Comparison of ENCODE assay signal across 1 cellular context in the genomic region with DNA sequence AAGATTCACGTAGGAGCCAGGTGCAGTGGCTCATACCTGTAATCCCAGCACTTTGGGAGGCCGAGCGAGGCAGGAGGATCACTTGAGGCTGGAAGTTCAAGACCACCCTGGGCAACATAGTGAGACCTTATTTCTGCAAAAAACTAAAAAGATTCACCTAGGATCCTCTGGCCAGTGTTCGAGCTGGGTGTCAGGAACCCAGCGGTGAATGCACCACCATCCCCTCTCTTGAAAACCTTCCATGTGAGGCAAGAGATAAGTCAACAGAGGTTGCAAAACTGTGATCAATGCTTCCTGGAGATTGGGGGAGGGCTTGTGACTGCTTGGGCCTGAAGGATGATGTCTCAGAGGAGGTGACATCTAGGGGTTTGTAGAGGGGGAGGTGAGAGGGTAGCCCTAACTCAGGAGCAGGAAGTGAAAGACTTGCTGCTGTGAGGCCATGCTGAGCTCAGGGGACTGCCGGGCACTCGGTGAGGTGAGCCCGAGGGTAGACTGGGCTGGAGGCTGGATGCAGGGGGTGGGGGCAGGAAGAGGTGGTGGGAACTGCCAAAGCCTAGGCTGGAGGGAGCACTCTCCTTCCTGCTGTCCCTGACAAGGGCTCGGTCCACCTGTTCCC.
TF ChIP-seq lines count a peak whose summit lies in the region.

No MANE protein-coding gene starts in this region.

TF ChIP-seq in HepG2, 621 proteins besides CTCF, POLR2A, EP300 and RAD21 (continued from another document and continues in another):
- TF ChIP-seq, protein P1, sequence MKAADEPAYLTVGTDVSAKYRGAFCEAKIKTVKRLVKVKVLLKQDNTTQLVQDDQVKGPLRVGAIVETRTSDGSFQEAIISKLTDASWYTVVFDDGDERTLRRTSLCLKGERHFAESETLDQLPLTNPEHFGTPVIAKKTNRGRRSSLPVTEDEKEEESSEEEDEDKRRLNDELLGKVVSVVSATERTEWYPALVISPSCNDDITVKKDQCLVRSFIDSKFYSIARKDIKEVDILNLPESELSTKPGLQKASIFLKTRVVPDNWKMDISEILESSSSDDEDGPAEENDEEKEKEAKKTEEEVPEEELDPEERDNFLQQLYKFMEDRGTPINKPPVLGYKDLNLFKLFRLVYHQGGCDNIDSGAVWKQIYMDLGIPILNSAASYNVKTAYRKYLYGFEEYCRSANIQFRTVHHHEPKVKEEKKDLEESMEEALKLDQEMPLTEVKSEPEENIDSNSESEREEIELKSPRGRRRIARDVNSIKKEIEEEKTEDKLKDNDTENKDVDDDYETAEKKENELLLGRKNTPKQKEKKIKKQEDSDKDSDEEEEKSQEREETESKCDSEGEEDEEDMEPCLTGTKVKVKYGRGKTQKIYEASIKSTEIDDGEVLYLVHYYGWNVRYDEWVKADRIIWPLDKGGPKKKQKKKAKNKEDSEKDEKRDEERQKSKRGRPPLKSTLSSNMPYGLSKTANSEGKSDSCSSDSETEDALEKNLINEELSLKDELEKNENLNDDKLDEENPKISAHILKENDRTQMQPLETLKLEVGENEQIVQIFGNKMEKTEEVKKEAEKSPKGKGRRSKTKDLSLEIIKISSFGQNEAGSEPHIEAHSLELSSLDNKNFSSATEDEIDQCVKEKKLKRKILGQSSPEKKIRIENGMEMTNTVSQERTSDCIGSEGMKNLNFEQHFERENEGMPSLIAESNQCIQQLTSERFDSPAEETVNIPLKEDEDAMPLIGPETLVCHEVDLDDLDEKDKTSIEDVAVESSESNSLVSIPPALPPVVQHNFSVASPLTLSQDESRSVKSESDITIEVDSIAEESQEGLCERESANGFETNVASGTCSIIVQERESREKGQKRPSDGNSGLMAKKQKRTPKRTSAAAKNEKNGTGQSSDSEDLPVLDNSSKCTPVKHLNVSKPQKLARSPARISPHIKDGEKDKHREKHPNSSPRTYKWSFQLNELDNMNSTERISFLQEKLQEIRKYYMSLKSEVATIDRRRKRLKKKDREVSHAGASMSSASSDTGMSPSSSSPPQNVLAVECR (CRISPR knock-in tag; IDR thresholded peaks at IDR 0.05; ENCODE audit: borderline replicate concordance): peak; percentile 91
- no peak for TF ChIP-seq ZBTB10 (CRISPR knock-in tag; IDR thresholded peaks at IDR 0.05; ENCODE audit: borderline replicate concordance)
- TF ChIP-seq ZBTB42 (CRISPR knock-in tag; IDR thresholded peaks at IDR 0.05): no peak
- TF ChIP-seq ZMAT3 (CRISPR knock-in tag; conservative IDR thresholded peaks at IDR 0.05): no peak
- no peak for TF ChIP-seq CC2D1A (CRISPR knock-in tag; IDR thresholded peaks at IDR 0.05)
- TF ChIP-seq XRCC5 (optimal IDR thresholded peaks at IDR 0.05; ENCODE audit: low read length): no peak
- peak; percentile 77 for TF ChIP-seq ELF1 (CRISPR knock-in tag; IDR thresholded peaks at IDR 0.05)
- no peak for TF ChIP-seq KMT2B (CRISPR knock-in tag; IDR thresholded peaks at IDR 0.05)
- TF ChIP-seq, protein P2, sequence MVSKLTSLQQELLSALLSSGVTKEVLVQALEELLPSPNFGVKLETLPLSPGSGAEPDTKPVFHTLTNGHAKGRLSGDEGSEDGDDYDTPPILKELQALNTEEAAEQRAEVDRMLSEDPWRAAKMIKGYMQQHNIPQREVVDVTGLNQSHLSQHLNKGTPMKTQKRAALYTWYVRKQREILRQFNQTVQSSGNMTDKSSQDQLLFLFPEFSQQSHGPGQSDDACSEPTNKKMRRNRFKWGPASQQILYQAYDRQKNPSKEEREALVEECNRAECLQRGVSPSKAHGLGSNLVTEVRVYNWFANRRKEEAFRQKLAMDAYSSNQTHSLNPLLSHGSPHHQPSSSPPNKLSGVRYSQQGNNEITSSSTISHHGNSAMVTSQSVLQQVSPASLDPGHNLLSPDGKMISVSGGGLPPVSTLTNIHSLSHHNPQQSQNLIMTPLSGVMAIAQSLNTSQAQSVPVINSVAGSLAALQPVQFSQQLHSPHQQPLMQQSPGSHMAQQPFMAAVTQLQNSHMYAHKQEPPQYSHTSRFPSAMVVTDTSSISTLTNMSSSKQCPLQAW (CRISPR knock-in tag; IDR thresholded peaks at IDR 0.05): 0 out of 2 replicates have a peak, but pooled peaks have one; percentile 44
- no peak for TF ChIP-seq AGO2 (optimal IDR thresholded peaks at IDR 0.05; ENCODE audit: low read depth, low read length)
- TF ChIP-seq KLF13 (CRISPR knock-in tag; IDR thresholded peaks at IDR 0.05): no peak
- no peak for TF ChIP-seq ARHGAP35 (CRISPR knock-in tag; IDR thresholded peaks at IDR 0.05; ENCODE audit: borderline replicate concordance)
- TF ChIP-seq, protein P3, sequence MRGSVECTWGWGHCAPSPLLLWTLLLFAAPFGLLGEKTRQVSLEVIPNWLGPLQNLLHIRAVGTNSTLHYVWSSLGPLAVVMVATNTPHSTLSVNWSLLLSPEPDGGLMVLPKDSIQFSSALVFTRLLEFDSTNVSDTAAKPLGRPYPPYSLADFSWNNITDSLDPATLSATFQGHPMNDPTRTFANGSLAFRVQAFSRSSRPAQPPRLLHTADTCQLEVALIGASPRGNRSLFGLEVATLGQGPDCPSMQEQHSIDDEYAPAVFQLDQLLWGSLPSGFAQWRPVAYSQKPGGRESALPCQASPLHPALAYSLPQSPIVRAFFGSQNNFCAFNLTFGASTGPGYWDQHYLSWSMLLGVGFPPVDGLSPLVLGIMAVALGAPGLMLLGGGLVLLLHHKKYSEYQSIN (CRISPR knock-in tag; IDR thresholded peaks at IDR 0.05; ENCODE audit: borderline replicate concordance): no peak
- no peak for TF ChIP-seq NFE2L2 (IDR thresholded peaks at IDR 0.05; ENCODE audit: low read length)
- TF ChIP-seq AKAP8 (CRISPR knock-in tag; IDR thresholded peaks at IDR 0.05): no peak
- no peak for TF ChIP-seq ZSCAN21 (CRISPR knock-in tag; IDR thresholded peaks at IDR 0.05; ENCODE audit: borderline replicate concordance)
- TF ChIP-seq PHF21A (CRISPR knock-in tag; IDR thresholded peaks at IDR 0.05): peak; percentile 86
- peak; percentile 96; the same call in 1 of the 2 replicates for TF ChIP-seq ZBTB7A (CRISPR knock-in tag; IDR thresholded peaks at IDR 0.05)
- peak; percentile 96 for TF ChIP-seq SNAPC2 (CRISPR knock-in tag; IDR thresholded peaks at IDR 0.05)
- TF ChIP-seq FOSL2 (CRISPR knock-in tag; IDR thresholded peaks at IDR 0.05): peak; percentile 86
- TF ChIP-seq PRMT3 (CRISPR knock-in tag; IDR thresholded peaks at IDR 0.05; ENCODE audit: borderline replicate concordance, low read depth): no peak
- TF ChIP-seq, protein P4, sequence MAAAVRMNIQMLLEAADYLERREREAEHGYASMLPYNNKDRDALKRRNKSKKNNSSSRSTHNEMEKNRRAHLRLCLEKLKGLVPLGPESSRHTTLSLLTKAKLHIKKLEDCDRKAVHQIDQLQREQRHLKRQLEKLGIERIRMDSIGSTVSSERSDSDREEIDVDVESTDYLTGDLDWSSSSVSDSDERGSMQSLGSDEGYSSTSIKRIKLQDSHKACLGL (CRISPR knock-in tag; IDR thresholded peaks at IDR 0.05): no peak
- no peak; the same call in 1 of the 2 replicates for TF ChIP-seq JDP2 (CRISPR knock-in tag; IDR thresholded peaks at IDR 0.05; ENCODE audit: borderline replicate concordance)
- peak; percentile 93; the same call in 1 of the 2 replicates for TF ChIP-seq KDM1A (CRISPR knock-in tag; IDR thresholded peaks at IDR 0.05)
- no peak for TF ChIP-seq ZNF232 (CRISPR knock-in tag; IDR thresholded peaks at IDR 0.05; ENCODE audit: borderline replicate concordance)
- no peak for TF ChIP-seq ZNF430 (CRISPR knock-in tag; IDR thresholded peaks at IDR 0.05)
- TF ChIP-seq CBX5 (CRISPR knock-in tag; IDR thresholded peaks at IDR 0.05; ENCODE audit: borderline replicate concordance): peak; percentile 91
- peak; percentile 85; the same call in 1 of the 2 replicates for TF ChIP-seq KDM3A (CRISPR knock-in tag; IDR thresholded peaks at IDR 0.05; ENCODE audit: low read depth)
- TF ChIP-seq ZNF225 (CRISPR knock-in tag; IDR thresholded peaks at IDR 0.05): no peak
- TF ChIP-seq ZSCAN29 (CRISPR knock-in tag; conservative IDR thresholded peaks at IDR 0.05): 0 out of 2 replicates have a peak, but pooled peaks have one; percentile 61
- peak; percentile 26; the same call in 1 of the 2 replicates for TF ChIP-seq STAG1 (CRISPR knock-in tag; IDR thresholded peaks at IDR 0.05)
- TF ChIP-seq NFE2L1 (CRISPR knock-in tag; IDR thresholded peaks at IDR 0.05; ENCODE audit: borderline replicate concordance): 0 out of 2 replicates have a peak, but pooled peaks have one; percentile 13
- TF ChIP-seq HOXA7 (CRISPR knock-in tag; IDR thresholded peaks at IDR 0.05): no peak
- peak; percentile 95 for TF ChIP-seq HBP1 (CRISPR knock-in tag; IDR thresholded peaks at IDR 0.05; ENCODE audit: low read depth)
- TF ChIP-seq THAP8 (CRISPR knock-in tag; IDR thresholded peaks at IDR 0.05; ENCODE audit: borderline replicate concordance): no peak
- no peak for TF ChIP-seq ZNF143 (CRISPR knock-in tag; IDR thresholded peaks at IDR 0.05)
- TF ChIP-seq NFYC (CRISPR knock-in tag; IDR thresholded peaks at IDR 0.05): peak; percentile 33; the same call in 1 of the 2 replicates
- peak; percentile 63; the same call in 1 of the 2 replicates for TF ChIP-seq DMAP1 (CRISPR knock-in tag; IDR thresholded peaks at IDR 0.05)
- no peak for TF ChIP-seq TEAD2 (CRISPR knock-in tag; IDR thresholded peaks at IDR 0.05)
- TF ChIP-seq, protein P5, sequence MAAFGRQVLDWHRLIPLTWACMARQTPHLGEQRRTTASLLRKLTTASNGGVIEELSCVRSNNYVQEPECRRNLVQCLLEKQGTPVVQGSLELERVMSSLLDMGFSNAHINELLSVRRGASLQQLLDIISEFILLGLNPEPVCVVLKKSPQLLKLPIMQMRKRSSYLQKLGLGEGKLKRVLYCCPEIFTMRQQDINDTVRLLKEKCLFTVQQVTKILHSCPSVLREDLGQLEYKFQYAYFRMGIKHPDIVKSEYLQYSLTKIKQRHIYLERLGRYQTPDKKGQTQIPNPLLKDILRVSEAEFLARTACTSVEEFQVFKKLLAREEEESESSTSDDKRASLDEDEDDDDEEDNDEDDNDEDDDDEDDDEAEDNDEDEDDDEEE (CRISPR knock-in tag; IDR thresholded peaks at IDR 0.05): no peak
- no peak for TF ChIP-seq ZNF230 (CRISPR knock-in tag; IDR thresholded peaks at IDR 0.05)
- peak; percentile 34; the same call in 1 of the 2 replicates for TF ChIP-seq TFDP2 (CRISPR knock-in tag; IDR thresholded peaks at IDR 0.05)
- no peak for TF ChIP-seq ZNF749 (CRISPR knock-in tag; IDR thresholded peaks at IDR 0.05; ENCODE audit: borderline replicate concordance)
- TF ChIP-seq NKX3-1 (CRISPR knock-in tag; IDR thresholded peaks at IDR 0.05): no peak
- TF ChIP-seq ZNF484 (CRISPR knock-in tag; IDR thresholded peaks at IDR 0.05; ENCODE audit: borderline replicate concordance, low read depth): no peak
- TF ChIP-seq, protein P6, sequence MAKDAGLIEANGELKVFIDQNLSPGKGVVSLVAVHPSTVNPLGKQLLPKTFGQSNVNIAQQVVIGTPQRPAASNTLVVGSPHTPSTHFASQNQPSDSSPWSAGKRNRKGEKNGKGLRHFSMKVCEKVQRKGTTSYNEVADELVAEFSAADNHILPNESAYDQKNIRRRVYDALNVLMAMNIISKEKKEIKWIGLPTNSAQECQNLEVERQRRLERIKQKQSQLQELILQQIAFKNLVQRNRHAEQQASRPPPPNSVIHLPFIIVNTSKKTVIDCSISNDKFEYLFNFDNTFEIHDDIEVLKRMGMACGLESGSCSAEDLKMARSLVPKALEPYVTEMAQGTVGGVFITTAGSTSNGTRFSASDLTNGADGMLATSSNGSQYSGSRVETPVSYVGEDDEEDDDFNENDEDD (CRISPR knock-in tag; IDR thresholded peaks at IDR 0.05; ENCODE audit: borderline replicate concordance): peak; percentile 59; the same call in 1 of the 2 replicates
- TF ChIP-seq, protein P7, sequence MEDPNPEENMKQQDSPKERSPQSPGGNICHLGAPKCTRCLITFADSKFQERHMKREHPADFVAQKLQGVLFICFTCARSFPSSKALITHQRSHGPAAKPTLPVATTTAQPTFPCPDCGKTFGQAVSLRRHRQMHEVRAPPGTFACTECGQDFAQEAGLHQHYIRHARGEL (CRISPR knock-in tag; IDR thresholded peaks at IDR 0.05): no peak
- peak in 1 of 2 experiments; percentile 98; a peak in 2 of 4 replicates for TF ChIP-seq KLF16 (CRISPR knock-in tag; IDR thresholded peaks at IDR 0.05)
